ENCODE assay signal across 14 cellular contexts in the genomic region with DNA sequence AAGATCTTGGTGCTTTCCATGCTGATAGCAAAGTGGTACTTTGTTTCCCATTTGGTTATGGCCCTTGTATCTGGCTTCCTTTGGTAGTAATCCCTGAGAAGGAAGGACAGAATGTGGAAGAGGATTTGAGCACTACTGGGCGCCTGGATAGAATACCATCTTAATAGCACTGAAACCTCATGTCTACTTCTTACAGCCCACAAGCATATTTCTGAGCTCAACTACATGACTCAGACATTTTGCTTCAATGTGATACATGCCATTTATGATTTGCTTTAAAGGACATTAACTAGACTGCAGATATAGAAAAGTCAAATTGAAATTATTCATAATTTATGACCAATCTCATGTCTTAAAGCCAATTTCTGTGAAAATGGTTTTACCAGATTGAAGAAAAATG.
"Had no signal": no experiment of that assay in that cellular context is flagged by ENCODE, and none has a peak within 500 bp of the region (broad histone marks: within the 10 kb centered on the region; RNA-seq: fewer than 3 reads in every experiment).

No MANE protein-coding gene starts in this region.

- H3K4me2 ChIP-seq: hepatocyte had no signal

- H3K27me3 ChIP-seq: ascending aorta, hepatocyte, stomach had no signal

- ATAC-seq: activated T-cell treated with anti-CD3 and anti-CD28 coated beads, Interleukin-2, amount 50 U/mL, for 72 hours; effector memory CD8-positive, alpha-beta T cell had no signal

- H2AFZ ChIP-seq: hepatocyte, parathyroid adenoma had no signal

- H3K36me3 ChIP-seq: ascending aorta, stomach had no signal

- H3K79me2 ChIP-seq: hepatocyte, parathyroid adenoma had no signal

- H3K27me3 Mint-ChIP-seq: activated CD4-positive, alpha-beta memory T cell treated with anti-CD3 and anti-CD28 coated beads, Interleukin-2, amount 10 ng/mL, durations not matched to agents 7 days and 5 days; activated naive CD8-positive, alpha-beta T cell treated with anti-CD3 and anti-CD28 coated beads, Interleukin-2, amount 10 ng/mL, durations not matched to agents 7 days and 5 days; dendritic cell treated with granulocyte-macrophage colony-stimulating factor and Interleukin-4, amounts not matched to agents 40 ng/mL and 50 ng/mL, for 4 days; effector memory CD8-positive, alpha-beta T cell had no signal

- H3K36me3 Mint-ChIP-seq: activated naive CD8-positive, alpha-beta T cell treated with anti-CD3 and anti-CD28 coated beads, Interleukin-2, amount 10 ng/mL, durations not matched to agents 7 days and 5 days had no signal

- H3K4me1 Mint-ChIP-seq: activated CD4-positive, alpha-beta memory T cell treated with anti-CD3 and anti-CD28 coated beads, Interleukin-2, amount 10 ng/mL, durations not matched to agents 7 days and 5 days; activated naive CD8-positive, alpha-beta T cell treated with anti-CD3 and anti-CD28 coated beads, Interleukin-2, amount 10 ng/mL, durations not matched to agents 7 days and 5 days had no signal

- H3K27ac Mint-ChIP-seq: activated CD4-positive, alpha-beta memory T cell treated with anti-CD3 and anti-CD28 coated beads, Interleukin-2, amount 10 ng/mL, durations not matched to agents 7 days and 5 days; activated naive CD8-positive, alpha-beta T cell treated with anti-CD3 and anti-CD28 coated beads, Interleukin-2, amount 10 ng/mL, durations not matched to agents 7 days and 5 days; activated T-cell treated with anti-CD3 and anti-CD28 coated beads, Interleukin-2, amount 50 U/mL, for 72 hours; dendritic cell treated with granulocyte-macrophage colony-stimulating factor and Interleukin-4, amounts not matched to agents 40 ng/mL and 50 ng/mL, for 4 days; effector memory CD8-positive, alpha-beta T cell; nephron had no signal

- H3K27ac ChIP-seq: ascending aorta, epithelial cell of prostate, hepatocyte, parathyroid adenoma, stomach had no signal

- H3K4me3 Mint-ChIP-seq: activated CD4-positive, alpha-beta memory T cell treated with anti-CD3 and anti-CD28 coated beads, Interleukin-2, amount 10 ng/mL, durations not matched to agents 7 days and 5 days; activated naive CD8-positive, alpha-beta T cell treated with anti-CD3 and anti-CD28 coated beads, Interleukin-2, amount 10 ng/mL, durations not matched to agents 7 days and 5 days; activated T-cell treated with anti-CD3 and anti-CD28 coated beads, Interleukin-2, amount 50 U/mL, for 72 hours; dendritic cell treated with granulocyte-macrophage colony-stimulating factor and Interleukin-4, amounts not matched to agents 40 ng/mL and 50 ng/mL, for 4 days; effector memory CD8-positive, alpha-beta T cell; nephron had no signal

- DNase-seq: activated CD4-positive, alpha-beta memory T cell treated with anti-CD3 and anti-CD28 coated beads, Interleukin-2, amount 10 ng/mL, durations not matched to agents 7 days and 5 days; activated naive CD8-positive, alpha-beta T cell treated with anti-CD3 and anti-CD28 coated beads, Interleukin-2, amount 10 ng/mL, durations not matched to agents 7 days and 5 days; activated T-cell treated with anti-CD3 and anti-CD28 coated beads, Interleukin-2, amount 50 U/mL, for 72 hours; caudate nucleus; effector memory CD8-positive, alpha-beta T cell; stimulated activated CD4-positive, alpha-beta T cell treated with anti-CD3 and anti-CD28 coated beads, Interleukin-4, amount 100 ng/mL, for 4 hours; stomach; T-helper 9 cell had no signal

- H3K4me3 ChIP-seq: ascending aorta, hepatocyte, stomach had no signal

- H3K9me3 Mint-ChIP-seq: activated CD4-positive, alpha-beta memory T cell treated with anti-CD3 and anti-CD28 coated beads, Interleukin-2, amount 10 ng/mL, durations not matched to agents 7 days and 5 days; activated naive CD8-positive, alpha-beta T cell treated with anti-CD3 and anti-CD28 coated beads, Interleukin-2, amount 10 ng/mL, durations not matched to agents 7 days and 5 days; dendritic cell treated with granulocyte-macrophage colony-stimulating factor and Interleukin-4, amounts not matched to agents 40 ng/mL and 50 ng/mL, for 4 days; nephron had no signal

- H3K4me1 ChIP-seq: ascending aorta, parathyroid adenoma, stomach had no signal

- H3K9me3 ChIP-seq: ascending aorta, stomach had no signal

- H3K9ac ChIP-seq: parathyroid adenoma had no signal
